ENCODE assay signal across 14 cellular contexts in the genomic region with DNA sequence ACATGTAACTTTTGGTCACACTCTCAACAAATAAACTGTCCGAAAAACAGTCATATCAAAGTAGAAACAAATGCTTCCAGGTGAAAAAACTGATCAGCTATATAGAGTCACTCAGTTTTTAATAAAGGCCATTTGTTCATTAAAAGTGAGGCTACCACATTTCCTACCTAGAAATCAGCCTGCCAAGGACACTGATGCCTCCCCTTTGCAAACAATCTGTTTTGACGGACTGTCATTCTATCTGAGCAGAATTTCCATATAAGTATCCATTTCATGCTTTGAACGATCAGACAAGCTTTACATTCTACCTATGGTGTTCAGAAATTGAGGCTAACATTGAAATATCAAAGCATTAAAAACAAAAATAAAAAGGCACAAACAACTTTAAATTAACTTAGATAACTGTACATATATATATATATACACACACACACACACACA. TPM values are rescaled to one million over a fixed set of nuclear protein-coding genes. Genes with fewer than 3 reads are reported as not detected.
A peak's percentile ranks its signal among the peaks of the same experiment; 100 is the strongest.
DNase-seq lines count a peak whose midpoint lies in the region; ATAC-seq and TF ChIP-seq lines count a peak whose summit lies in the region.
"Had no signal": no experiment of that assay in that cellular context is flagged by ENCODE, and none has a peak within 500 bp of the region (broad histone marks: within the 10 kb centered on the region; RNA-seq: fewer than 3 reads in every experiment).

No MANE protein-coding gene starts in this region.

- H3K27ac Mint-ChIP-seq in activated naive CD8-positive, alpha-beta T cell treated with anti-CD3 and anti-CD28 coated beads for 36 hours = no peak overlapping the region
- H3K27ac Mint-ChIP-seq: activated CD8-positive, alpha-beta memory T cell treated with anti-CD3 and anti-CD28 coated beads, Interleukin-2, amount 10 ng/mL, durations not matched to agents 7 days and 5 days; CD14-positive monocyte; stimulated activated naive CD8-positive, alpha-beta T cell treated with anti-CD3 and anti-CD28 coated beads, Interleukin-15, Interleukin-2, amounts not matched to agents 100 ng/mL and 50 ng/mL, for 24 hours had no signal

- 71 to 85% (median 77%) methylated on average over 3 of the region's 3 CpGs for WGBS in psoas muscle, 3 donors

- H3K36me3 ChIP-seq in psoas muscle (ENCODE audit: insufficient read depth in 1 of 2, low read depth in 1 of 2) = no peaks in the 10 kb centered on the region

- intact Hi-C loops in psoas muscle (cut with DNase I) = no loop called here

- H3K36me3 Mint-ChIP-seq in activated naive CD8-positive, alpha-beta T cell treated with anti-CD3 and anti-CD28 coated beads for 36 hours = no peaks in the 10 kb centered on the region
- H3K36me3 Mint-ChIP-seq: activated CD8-positive, alpha-beta memory T cell treated with anti-CD3 and anti-CD28 coated beads, Interleukin-2, amount 10 ng/mL, durations not matched to agents 7 days and 5 days had no signal

- peak overlapping the region; percentile 98 for H3K4me3 ChIP-seq in AG10803 (ENCODE audit: low read length)
- peak overlapping the region; percentile 71 for H3K4me3 ChIP-seq in WI38 (ENCODE audit: low read depth, low read length)
- H3K4me3 ChIP-seq in psoas muscle = peak overlapping the region; percentile 70

- H3K27me3 ChIP-seq in psoas muscle (ENCODE audit: insufficient read depth in 3 of 3, low read length in 2 of 3) = peaks cover 0 to 52% (median 1%) of the 10 kb centered on the region in 3 donors

- H3K27me3 Mint-ChIP-seq in activated naive CD8-positive, alpha-beta T cell treated with anti-CD3 and anti-CD28 coated beads for 36 hours = peaks cover 73% of the 10 kb centered on the region

- no peak for TF ChIP-seq CTCF in AG10803 (conservative IDR thresholded peaks at IDR 0.05; ENCODE audit: low read length)
- no peak for TF ChIP-seq CTCF in WI38 (IDR thresholded peaks at IDR 0.05; ENCODE audit: low read depth, low read length)
- no peak for TF ChIP-seq CTCF in psoas muscle (IDR thresholded peaks at IDR 0.05)

- DNase-seq in AG10803 (ENCODE audit: low read depth) (peak; percentile 65), glomerular endothelial cell (ENCODE audit: extremely low read depth, low read depth, low spot score) (peak; percentile 79), psoas muscle (no peak), OCI-M1 (lab: John Stamatoyannopoulos, UW) (no peak)
- no peak for DNase-seq in activated naive CD8-positive, alpha-beta T cell treated with anti-CD3 and anti-CD28 coated beads for 36 hours
- no peak for DNase-seq in activated CD4-positive, alpha-beta T cell treated with anti-CD3 and anti-CD28 coated beads, Interleukin-2, amount 50 U/mL, for 4 hours
- no peak for DNase-seq in stimulated activated naive CD4-positive, alpha-beta T cell treated with Interleukin-2 at 50 U/mL for 16 hours (lab: John Stamatoyannopoulos, UW)
- DNase-seq: activated CD8-positive, alpha-beta memory T cell treated with anti-CD3 and anti-CD28 coated beads, Interleukin-2, amount 10 ng/mL, durations not matched to agents 7 days and 5 days; central memory CD4-positive, alpha-beta T cell; MM.1S; NCI-H526 treated with DMSO at 0.1 percent for 48 hours had no signal

- H3K4me1 Mint-ChIP-seq in activated naive CD8-positive, alpha-beta T cell treated with anti-CD3 and anti-CD28 coated beads for 36 hours = peaks cover 7% of the 10 kb centered on the region

- ATAC-seq in psoas muscle = no peak
- ATAC-seq: activated CD8-positive, alpha-beta memory T cell treated with anti-CD3 and anti-CD28 coated beads, Interleukin-2, amount 10 ng/mL, durations not matched to agents 7 days and 5 days had no signal

- no peaks in the 10 kb centered on the region for H3K4me1 ChIP-seq in psoas muscle

- H3K9me3 Mint-ChIP-seq in activated naive CD8-positive, alpha-beta T cell treated with anti-CD3 and anti-CD28 coated beads for 36 hours = no peaks in the 10 kb centered on the region
- H3K9me3 Mint-ChIP-seq: stimulated activated naive CD8-positive, alpha-beta T cell treated with anti-CD3 and anti-CD28 coated beads, Interleukin-15, Interleukin-2, amounts not matched to agents 100 ng/mL and 50 ng/mL, for 24 hours had no signal

- no peaks in the 10 kb centered on the region for H3K9me3 ChIP-seq in psoas muscle

- no peak overlapping the region for H3K27ac ChIP-seq in psoas muscle

- H3K4me3 Mint-ChIP-seq in activated naive CD8-positive, alpha-beta T cell treated with anti-CD3 and anti-CD28 coated beads for 36 hours = no peak overlapping the region
- H3K4me3 Mint-ChIP-seq: activated CD8-positive, alpha-beta memory T cell treated with anti-CD3 and anti-CD28 coated beads, Interleukin-2, amount 10 ng/mL, durations not matched to agents 7 days and 5 days; stimulated activated naive CD8-positive, alpha-beta T cell treated with anti-CD3 and anti-CD28 coated beads, Interleukin-15, Interleukin-2, amounts not matched to agents 100 ng/mL and 50 ng/mL, for 24 hours had no signal

RNA-seq across cellular contexts. Expression of a gene that starts 2.9 kb away (rescaled TPM):
- 551 and 1,253 TPM in 2 replicates for total RNA-seq in glomerular endothelial cell
- 10 to 100 TPM; 14.1 to 25.0 (median 17.0) TPM for total RNA-seq in psoas muscle
- 10 to 100 TPM in 1 of 3 donors, 1 to 10 TPM in 2; 4.1 to 16.2 (median 5.8) TPM for polyA plus RNA-seq in psoas muscle
- total RNA-seq in activated naive CD8-positive, alpha-beta T cell treated with anti-CD3 and anti-CD28 coated beads for 36 hours = not detected
- total RNA-seq: activated CD8-positive, alpha-beta memory T cell treated with anti-CD3 and anti-CD28 coated beads, Interleukin-2, amount 10 ng/mL, durations not matched to agents 7 days and 5 days had no signal
- polyA plus RNA-seq: CD14-positive monocyte had no signal

Comparison
In these comparisons a context has a peak if more than half of its experiments do, and no peak if none do; other contexts are left out.
1. DNase-seq: peak in AG10803 (single experiment) and glomerular endothelial cell (single experiment); none in psoas muscle (0 of 2), activated naive CD8-positive, alpha-beta T cell treated with anti-CD3 and anti-CD28 coated beads for 36 hours (single experiment), activated CD4-positive, alpha-beta T cell treated with anti-CD3 and anti-CD28 coated beads, Interleukin-2, amount 50 U/mL, for 4 hours (0 of 2), stimulated activated naive CD4-positive, alpha-beta T cell treated with Interleukin-2 at 50 U/mL for 16 hours (single experiment) and OCI-M1 (single experiment).
2. RNA of a gene that starts 2.9 kb away (total RNA-seq): 551 to 1,253 TPM in glomerular endothelial cell; 14.1 to 25.0 TPM in psoas muscle and not detected in activated naive CD8-positive, alpha-beta T cell treated with anti-CD3 and anti-CD28 coated beads for 36 hours; every median in the first group is over 10 times any median in the second.
3. Peak in every context shown above with its lines, with median percentiles within 50 percentile points of each other: H3K4me3 ChIP-seq.